Comparison of ENCODE assay signal across 1 cellular context in the genomic region with DNA sequence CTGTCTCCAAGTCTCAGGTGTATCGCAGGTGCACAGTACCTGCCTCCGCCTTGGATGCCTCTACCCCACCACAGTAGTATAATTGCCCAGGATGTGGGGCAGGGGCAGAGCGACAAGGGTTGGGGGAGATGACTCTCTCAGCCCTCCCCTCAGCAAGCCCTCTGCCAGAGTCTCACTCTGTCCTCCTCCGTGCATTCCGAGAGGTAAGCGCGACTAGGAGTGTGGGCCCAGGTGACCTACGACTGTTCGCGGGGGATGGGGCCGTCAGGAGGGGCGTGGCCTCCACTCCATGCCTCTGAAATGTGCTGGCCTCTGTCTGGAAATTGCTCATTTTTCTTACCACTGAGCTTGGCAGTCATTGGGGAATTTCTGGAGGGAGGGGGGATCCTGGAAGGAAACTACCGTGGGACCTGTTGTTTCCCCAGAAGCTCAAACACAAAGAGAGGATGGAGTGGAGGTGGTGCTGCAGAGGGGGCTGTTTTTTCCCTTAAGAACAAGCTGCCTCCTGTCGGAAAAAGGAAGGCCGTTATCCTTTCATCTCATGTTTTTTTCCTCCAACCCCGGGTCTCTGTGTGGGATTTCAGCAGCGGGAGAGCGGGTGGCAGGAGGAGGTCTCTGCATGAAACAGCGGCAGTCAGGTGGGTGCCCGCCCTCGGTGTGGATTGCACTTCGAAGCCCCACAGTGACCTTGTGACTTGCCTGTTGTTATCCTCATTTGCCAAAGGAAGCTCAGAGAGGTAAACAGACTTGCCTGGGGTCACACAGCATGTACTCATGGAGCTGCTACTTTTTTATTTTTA.
A peak's percentile ranks its signal among the peaks of the same experiment; 100 is the strongest.
TF ChIP-seq lines count a peak whose summit lies in the region.

No MANE protein-coding gene starts in this region.

TF ChIP-seq in H1, 55 proteins besides CTCF, POLR2A, EP300 and RAD21:
- TF ChIP-seq KDM1A (IDR thresholded peaks at IDR 0.05; ENCODE audit: borderline replicate concordance, low read length) (peak; percentile 40; the same call in 1 of the 2 replicates), NANOG (IDR thresholded peaks at IDR 0.05; ENCODE audit: insufficient read depth, low read depth, low read length, poor library complexity, severe bottlenecking) (no peak)
TF ChIP-seq in H1: peak in this region for 1.
